ENCODE assay signal across 15 cellular contexts in the genomic region with DNA sequence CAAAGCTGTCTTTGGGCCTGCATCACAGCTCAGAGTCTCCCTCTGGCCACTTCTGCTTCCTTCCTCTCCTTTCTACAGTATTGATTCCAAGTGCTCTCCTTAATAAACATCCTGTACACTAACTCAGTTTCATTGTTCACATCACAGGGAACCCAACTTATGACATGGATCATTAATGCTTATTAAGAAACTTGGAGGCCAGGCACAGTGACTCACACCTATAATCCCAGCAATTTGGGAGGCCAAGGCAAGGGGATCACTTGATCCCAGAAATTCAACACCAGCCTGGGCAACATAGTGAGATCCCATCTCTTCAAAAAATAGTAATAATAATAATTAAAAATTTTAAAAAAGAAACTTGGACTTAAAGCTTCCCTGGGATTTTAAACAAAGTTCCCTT.
DNase-seq lines count a peak whose midpoint lies in the region; ATAC-seq, FAIRE-seq and TF ChIP-seq lines count a peak whose summit lies in the region.
"Had no signal": no experiment of that assay in that cellular context is flagged by ENCODE, and none has a peak within 500 bp of the region (broad histone marks: within the 10 kb centered on the region; RNA-seq: fewer than 3 reads in every experiment).

No MANE protein-coding gene starts in this region.

- TF ChIP-seq EP300 in K562 (IDR thresholded peaks at IDR 0.05; ENCODE audit: low read length) (no peak), esophagus muscularis mucosa (IDR thresholded peaks at IDR 0.05) (no peak)

- FAIRE-seq in K562 (lab: Jason Lieb, UNC), result peak; percentile 70

- H4K8ac ChIP-seq in IMR-90 (ENCODE audit: low read depth in 2 of 2, low read length in 2 of 2), result no peak overlapping the region

- H2BK5ac ChIP-seq in IMR-90 (ENCODE audit: low read depth, low read length, poor library complexity, severe bottlenecking), result no peak overlapping the region

- no peak overlapping the region for H2AK5ac ChIP-seq in IMR-90 (ENCODE audit: low read depth, low read length)

- H2BK120ac ChIP-seq in IMR-90 (ENCODE audit: low read depth, low read length), result no peak overlapping the region

- H3K9me1 ChIP-seq in IMR-90 (ENCODE audit: insufficient read depth, low read length) (no peaks in the 10 kb centered on the region), K562 (ENCODE audit: control insufficient read depth, insufficient read depth, low read length) (no peaks in the 10 kb centered on the region)

- dilution Hi-C loops in IMR-90 (cut with HindIII; ENCODE audit: low sequenced_read_pairs, unreplicated experiment), result no loop called here

- TF ChIP-seq POLR2A in IMR-90 (IDR thresholded peaks at IDR 0.05; ENCODE audit: low read depth, low read length) (no peak), K562 (conservative IDR thresholded peaks at IDR 0.05) (no peak), esophagus muscularis mucosa (IDR thresholded peaks at IDR 0.05; ENCODE audit: low read depth) (no peak)

- no peaks in the 10 kb centered on the region for H3K36me3 Mint-ChIP-seq in activated CD4-positive, alpha-beta T cell treated with anti-CD3 and anti-CD28 coated beads for 36 hours (ENCODE audit: low read depth)

- in situ Hi-C loops in G401 (cut with HindIII; ENCODE audit: low sequenced_read_pairs), result no loop called here
- in situ Hi-C loops in IMR-90 (cut with MboI; ENCODE audit: low sequenced_read_pairs), result no loop called here
- in situ Hi-C loops in K562 (cut with MboI), result no loop called here

- no peak overlapping the region for H2BK20ac ChIP-seq in IMR-90 (ENCODE audit: low read depth, low read length)

- TF ChIP-seq RAD21 in IMR-90 (IDR thresholded peaks at IDR 0.05; ENCODE audit: low read length), result no peak
- TF ChIP-seq RAD21 in K562 (CRISPR knock-in tag; conservative IDR thresholded peaks at IDR 0.05 in 1 of 2, IDR thresholded peaks at IDR 0.05 in 1 of 2), result no peak

- no peaks in the 10 kb centered on the region for H4K20me1 ChIP-seq in IMR-90 (ENCODE audit: insufficient read depth, low read length)
- H4K20me1 ChIP-seq in K562 (replicated peaks; ENCODE audit: control insufficient read depth, insufficient read depth, low read length), result no peaks in the 10 kb centered on the region

- H3K4me1 Mint-ChIP-seq in activated CD4-positive, alpha-beta T cell treated with anti-CD3 and anti-CD28 coated beads for 36 hours, result no peaks in the 10 kb centered on the region

- no peak overlapping the region for H3K4me3 Mint-ChIP-seq in activated CD4-positive, alpha-beta T cell treated with anti-CD3 and anti-CD28 coated beads for 36 hours
- H3K4me3 Mint-ChIP-seq: activated naive CD4-positive, alpha-beta T cell treated with anti-CD3 and anti-CD28 coated beads for 36 hours had no signal

- H3K23ac ChIP-seq in IMR-90 (ENCODE audit: low read depth, low read length), result no peak overlapping the region

- H3K4me3 ChIP-seq in IMR-90 (ENCODE audit: insufficient read depth, low read depth, low read length) (no peak overlapping the region), K562 (no peak overlapping the region), iPS DF 6.9 (ENCODE audit: low read length) (no peak overlapping the region), esophagus muscularis mucosa (no peak overlapping the region)
- H3K4me3 ChIP-seq: smooth muscle cell, testis had no signal

- H3K14ac ChIP-seq in IMR-90 (replicated peaks; ENCODE audit: low read depth, low read length), result no peak overlapping the region

- no peaks in the 10 kb centered on the region for H3K79me1 ChIP-seq in IMR-90 (ENCODE audit: low read depth in 1 of 2, low read length in 2 of 2)

- H3K56ac ChIP-seq in IMR-90 (ENCODE audit: extremely low read depth, insufficient read depth, low read length), result no peak overlapping the region

- H2AFZ ChIP-seq in IMR-90 (replicated peaks; ENCODE audit: low read length, poor library complexity), result no peak overlapping the region
- no peak overlapping the region for H2AFZ ChIP-seq in K562 (ENCODE audit: low read depth, low read length)

- POLR2A ChIA-PET in IMR-90 (lab: Charles Lee; ENCODE audit: unreplicated experiment) (no interaction called here), K562 (lab: Yijun Ruan, JAX) (no interaction called here)
- POLR2A ChIA-PET in activated CD4-positive, alpha-beta T cell treated with anti-CD3 and anti-CD28 coated beads for 36 hours (lab: Charles Lee), result no interaction called here

- H3K4me1 ChIP-seq in IMR-90 (ENCODE audit: control insufficient read depth, insufficient read depth, low read length) (no peaks in the 10 kb centered on the region), K562 (replicated peaks in 1 of 2; ENCODE audit: control insufficient read depth in 2 of 2, insufficient read depth in 2 of 2, low read length in 2 of 2) (peaks cover 3 to 5% of the 10 kb centered on the region in 2 experiments; a peak in 3 of 5 replicates), iPS DF 6.9 (ENCODE audit: control insufficient read depth, insufficient read depth, low read length) (no peaks in the 10 kb centered on the region), esophagus muscularis mucosa (no peaks in the 10 kb centered on the region)
- H3K4me1 ChIP-seq: testis had no signal

- no peak overlapping the region for H3K18ac ChIP-seq in IMR-90 (ENCODE audit: low read depth, low read length)

- H2BK15ac ChIP-seq in IMR-90 (ENCODE audit: low read depth, low read length), result no peak overlapping the region

- BruUV-seq in IMR-90 (replicated peaks; lab: Mats Ljungman, UMichigan), result no TSS peak
- BruUV-seq in K562 (replicated peaks; lab: Mats Ljungman, UMichigan), result no TSS peak

- peaks cover 1% of the 10 kb centered on the region for H3K27me3 ChIP-seq in IMR-90 (ENCODE audit: control insufficient read depth, insufficient read depth, low read length)
- no peaks in the 10 kb centered on the region for H3K27me3 ChIP-seq in K562 (ENCODE audit: control insufficient read depth in 2 of 2, insufficient read depth in 2 of 2, low read length in 2 of 2)
- no peaks in the 10 kb centered on the region for H3K27me3 ChIP-seq in iPS DF 6.9 (ENCODE audit: control insufficient read depth, insufficient read depth, low read length)
- no peaks in the 10 kb centered on the region for H3K27me3 ChIP-seq in esophagus muscularis mucosa
- H3K27me3 ChIP-seq: testis had no signal

- H3K9ac ChIP-seq in IMR-90 (ENCODE audit: low read depth, low read length) (no peak overlapping the region), K562 (ENCODE audit: insufficient read depth in 1 of 2, low read depth in 2 of 2, low read length in 2 of 2) (no peak overlapping the region)

- no peak overlapping the region for H3K27ac Mint-ChIP-seq in activated CD4-positive, alpha-beta T cell treated with anti-CD3 and anti-CD28 coated beads for 36 hours
- H3K27ac Mint-ChIP-seq: activated naive CD4-positive, alpha-beta T cell treated with anti-CD3 and anti-CD28 coated beads for 36 hours had no signal

- H3K36me3 ChIP-seq in IMR-90 (ENCODE audit: control insufficient read depth, insufficient read depth, low read length) (no peaks in the 10 kb centered on the region), K562 (ENCODE audit: control insufficient read depth, insufficient read depth, low read length) (no peaks in the 10 kb centered on the region), iPS DF 6.9 (ENCODE audit: control insufficient read depth, insufficient read depth, low read length) (no peaks in the 10 kb centered on the region), esophagus muscularis mucosa (no peaks in the 10 kb centered on the region)

- no peak overlapping the region for H2AK9ac ChIP-seq in IMR-90 (replicated peaks; ENCODE audit: low read depth, low read length, poor library complexity)

- H3K4ac ChIP-seq in IMR-90 (ENCODE audit: low read depth, low read length), result no peak overlapping the region

- no peak overlapping the region for H3K4me2 ChIP-seq in IMR-90 (ENCODE audit: low read depth, low read length)
- no peak overlapping the region for H3K4me2 ChIP-seq in K562 (ENCODE audit: insufficient read depth, low read length)
- H3K4me2 ChIP-seq: smooth muscle cell had no signal

- intact Hi-C loops in IMR-90 (cut with micrococcal nuclease), result no loop called here
- intact Hi-C loops in K562 (cut with micrococcal nuclease), result no loop called here
- intact Hi-C loops in esophagus muscularis mucosa (cut with DNase I), result no loop called here
- intact Hi-C loops in activated CD4-positive, alpha-beta T cell treated with anti-CD3 and anti-CD28 coated beads for 36 hours (cut with DNase I, micrococcal nuclease), result no loop called here

- H3K27ac ChIP-seq in IMR-90 (ENCODE audit: insufficient read depth, low read length), result no peak overlapping the region
- no peak overlapping the region for H3K27ac ChIP-seq in K562 (ENCODE audit: extremely low read depth, low read depth, low read length)
- H3K27ac ChIP-seq in iPS DF 6.9 (ENCODE audit: low read length), result no peak overlapping the region
- no peak overlapping the region for H3K27ac ChIP-seq in esophagus muscularis mucosa (replicated peaks in 1 of 4)
- H3K27ac ChIP-seq: testis had no signal

- ATAC-seq in IMR-90 (ENCODE audit: low read depth) (no peak), K562 (no peak)
- ATAC-seq in activated CD4-positive, alpha-beta T cell treated with anti-CD3 and anti-CD28 coated beads for 36 hours, result no peak
- ATAC-seq: left cardiac atrium had no signal

- peaks cover 2% of the 10 kb centered on the region; the same call in 1 of the 2 replicates for H3K9me3 ChIP-seq in IMR-90 (ENCODE audit: control insufficient read depth, insufficient read depth, low read length)
- no peaks in the 10 kb centered on the region for H3K9me3 ChIP-seq in K562 (replicated peaks; ENCODE audit: control insufficient read depth, insufficient read depth, low read depth, low read length)
- H3K9me3 ChIP-seq in iPS DF 6.9 (ENCODE audit: control insufficient read depth, insufficient read depth, low read length), result no peaks in the 10 kb centered on the region
- no peaks in the 10 kb centered on the region for H3K9me3 ChIP-seq in esophagus muscularis mucosa
- H3K9me3 ChIP-seq: Caco-2, testis had no signal

- H3K79me2 ChIP-seq in K562 (ENCODE audit: control insufficient read depth, insufficient read depth, low read length), result no peaks in the 10 kb centered on the region

- CTCF ChIA-PET in IMR-90 (lab: Yijun Ruan, JAX) (no interaction called here), K562 (lab: Yijun Ruan, JAX; ENCODE audit: low intra/inter-chr PET ratio) (no interaction called here)
- CTCF ChIA-PET in activated CD4-positive, alpha-beta T cell treated with anti-CD3 and anti-CD28 coated beads for 36 hours (lab: Charles Lee), result no interaction called here

- TF ChIP-seq CTCF in IMR-90 (conservative IDR thresholded peaks at IDR 0.05; ENCODE audit: low read depth, low read length) (no peak), K562 (IDR thresholded peaks at IDR 0.05 in 2 of 3, conservative IDR thresholded peaks at IDR 0.05 in 1 of 3; ENCODE audit: insufficient read depth in 2 of 3, low read depth in 1 of 3, low read length in 3 of 3) (no peak), esophagus muscularis mucosa (IDR thresholded peaks at IDR 0.05) (no peak)

- H3K9me3 Mint-ChIP-seq in activated CD4-positive, alpha-beta T cell treated with anti-CD3 and anti-CD28 coated beads for 36 hours (ENCODE audit: low read depth), result no peaks in the 10 kb centered on the region
- H3K9me3 Mint-ChIP-seq: activated naive CD4-positive, alpha-beta T cell treated with anti-CD3 and anti-CD28 coated beads for 36 hours had no signal

- no peaks in the 10 kb centered on the region for H3K27me3 Mint-ChIP-seq in activated CD4-positive, alpha-beta T cell treated with anti-CD3 and anti-CD28 coated beads for 36 hours

- no peak overlapping the region for H4K91ac ChIP-seq in IMR-90 (ENCODE audit: insufficient read depth, low read depth, low read length)

- H4K5ac ChIP-seq in IMR-90 (ENCODE audit: low read depth, low read length), result no peak overlapping the region

- DNase-seq in G401 (ENCODE audit: low spot score), result peak; percentile 35
- peak; percentile 3 for DNase-seq in IMR-90
- no peak for DNase-seq in K562 (ENCODE audit: extremely low read depth in 1 of 4, low spot score in 3 of 4)
- peak; percentile 31 for DNase-seq in iPS DF 6.9 (ENCODE audit: low read depth, low spot score)
- DNase-seq in SHP77 treated with DMSO at 0.1 percent for 48 hours (lab: John Stamatoyannopoulos, UW), result no peak
- no peak for DNase-seq in dedifferentiated amniotic fluid mesenchymal stem cell (ENCODE audit: extremely low spot score)
- no peak for DNase-seq in esophagus muscularis mucosa (ENCODE audit: extremely low spot score)
- DNase-seq in activated CD4-positive, alpha-beta T cell treated with anti-CD3 and anti-CD28 coated beads for 36 hours, result no peak
- DNase-seq: activated CD8-positive, alpha-beta memory T cell treated with anti-CD3 and anti-CD28 coated beads for 24 hours; activated naive CD4-positive, alpha-beta T cell treated with anti-CD3 and anti-CD28 coated beads for 36 hours; Caco-2; left cardiac atrium; NCI-H1417; testis had no signal

Comparison
In these comparisons a context has a peak if more than half of its experiments do, and no peak if none do; other contexts are left out.
1. DNase-seq: peak in G401 (single experiment), IMR-90 (single experiment) and iPS DF 6.9 (single experiment); none in K562 (0 of 4), SHP77 treated with DMSO at 0.1 percent for 48 hours (single experiment), dedifferentiated amniotic fluid mesenchymal stem cell (single experiment), esophagus muscularis mucosa (single experiment) and activated CD4-positive, alpha-beta T cell treated with anti-CD3 and anti-CD28 coated beads for 36 hours (single experiment).